In the genomic region with DNA sequence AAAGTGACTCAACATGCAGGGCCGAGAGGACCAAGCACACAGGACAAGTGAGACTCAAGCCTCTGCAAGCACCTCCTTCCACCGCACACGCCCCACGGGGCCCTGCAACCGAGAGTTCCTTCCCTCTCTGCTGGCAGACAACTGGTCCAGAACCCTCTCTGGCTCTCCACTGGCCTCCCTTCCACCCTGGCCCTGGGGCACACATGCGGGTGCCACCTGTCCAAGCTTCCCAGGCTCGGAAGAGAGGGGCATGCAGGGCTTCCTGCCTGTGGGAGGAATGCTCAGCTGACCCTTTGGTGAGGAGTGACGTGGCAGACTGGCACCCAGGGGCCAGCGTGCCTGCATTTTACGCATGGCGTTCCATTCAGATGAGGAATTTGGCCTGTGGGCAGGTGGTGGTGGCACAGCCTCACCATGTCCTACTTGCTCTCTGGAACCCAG, we compare ENCODE assay signal across 16 cellular contexts. TPM values are rescaled to one million over a fixed set of nuclear protein-coding genes. Genes with fewer than 3 reads are reported as not detected.
A peak's percentile ranks its signal among the peaks of the same experiment; 100 is the strongest.
DNase-seq lines count a peak whose midpoint lies in the region; ATAC-seq, FAIRE-seq and TF ChIP-seq lines count a peak whose summit lies in the region.
"Had no signal": no experiment of that assay in that cellular context is flagged by ENCODE, and none has a peak within 500 bp of the region (broad histone marks: within the 10 kb centered on the region; RNA-seq: fewer than 3 reads in every experiment).

No MANE protein-coding gene starts in this region.

- CTCF ChIA-PET in H1 (lab: Charles Lee; ENCODE audit: partially characterized antibody), result interaction anchor here (1.0 to 1.9 kb wide), 5 partner anchors 116 to 146 kb away, joined by 3 to 7 read pairs (median 4); no protein-coding TSS in a partner anchor

- ATAC-seq in HG02798 (IDR thresholded peaks at IDR 0.05; ENCODE audit: poor library complexity, unreplicated experiment) (no peak), HG02623 (IDR thresholded peaks at IDR 0.05; ENCODE audit: unreplicated experiment) (no peak), GM19035 (IDR thresholded peaks at IDR 0.05; ENCODE audit: unreplicated experiment) (no peak), GM19328 (IDR thresholded peaks at IDR 0.05; ENCODE audit: unreplicated experiment) (no peak)

- peaks cover 0 to 5% (median 2%) of the 10 kb centered on the region in 4 experiments; a peak in 3 of 7 replicates for H3K4me1 ChIP-seq in H1 (replicated peaks in 1 of 4; ENCODE audit: control insufficient read depth in 3 of 4, insufficient read depth in 4 of 4, low read length in 3 of 4)
- H3K4me1 ChIP-seq in neural progenitor cell, result peaks cover 7% of the 10 kb centered on the region
- H3K4me1 ChIP-seq: ascending aorta, prostate gland had no signal

- H3K9me3 Mint-ChIP-seq in CD14-positive monocyte, result no peaks in the 10 kb centered on the region
- no peaks in the 10 kb centered on the region for H3K9me3 Mint-ChIP-seq in neural progenitor cell
- H3K9me3 Mint-ChIP-seq: naive B cell had no signal

- intact Hi-C loops in CD14-positive monocyte (cut with micrococcal nuclease), result no loop called here

- H3K4me1 Mint-ChIP-seq in CD14-positive monocyte (peaks cover 10% of the 10 kb centered on the region), neural progenitor cell (no peaks in the 10 kb centered on the region)

- H2BK15ac ChIP-seq in H1 (ENCODE audit: low read length), result no peak overlapping the region

- H2AK5ac ChIP-seq in H1 (ENCODE audit: low read depth, low read length), result no peak overlapping the region

- H3K14ac ChIP-seq in H1 (ENCODE audit: insufficient read length), result no peak overlapping the region

- no peaks in the 10 kb centered on the region for H3K79me1 ChIP-seq in H1 (ENCODE audit: low read depth, low read length)

- H3K27me3 ChIP-seq in H1 (replicated peaks in 1 of 4; ENCODE audit: control insufficient read depth in 3 of 4, extremely low read depth in 1 of 4, insufficient read depth in 3 of 4, low read length in 3 of 4) (no peaks in the 10 kb centered on the region), neural progenitor cell (no peaks in the 10 kb centered on the region)
- H3K27me3 ChIP-seq: ascending aorta had no signal

- H3K79me2 ChIP-seq in H1 (ENCODE audit: control insufficient read depth in 1 of 2, insufficient read depth in 2 of 2, low read length in 2 of 2) (no peaks in the 10 kb centered on the region), neural progenitor cell (ENCODE audit: low read depth) (no peaks in the 10 kb centered on the region)

- no peak overlapping the region for H3K23ac ChIP-seq in H1 (ENCODE audit: insufficient read length)

- no peaks in the 10 kb centered on the region for H4K20me1 ChIP-seq in H1 (replicated peaks in 1 of 2; ENCODE audit: control insufficient read depth in 1 of 2, insufficient read depth in 2 of 2, low read length in 2 of 2)
- peaks cover 4% of the 10 kb centered on the region for H4K20me1 ChIP-seq in neural progenitor cell (ENCODE audit: low read depth)

- H3K4me2 ChIP-seq in H1 (ENCODE audit: insufficient read depth in 1 of 2, low read depth in 2 of 2, low read length in 2 of 2) (no peak overlapping the region), neural progenitor cell (no peak overlapping the region)

- no peak for DNase-seq in CD14-positive monocyte (ENCODE audit: low spot score)
- peak; percentile 96 for DNase-seq in LHCN-M2 (ENCODE audit: low read depth)
- no peak for DNase-seq in H1 (ENCODE audit: low read depth in 1 of 2, low spot score in 2 of 2)
- DNase-seq in neural progenitor cell (ENCODE audit: low spot score), result no peak
- DNase-seq: activated gamma-delta T cell treated with Interleukin-2 at 50 U/mL for 16 hours, hypothalamus, naive B cell, NCI-H1930, SW 1271 had no signal

- no peaks in the 10 kb centered on the region for H3K9me3 ChIP-seq in H1 (ENCODE audit: insufficient read depth in 2 of 2, low read depth in 1 of 2, low read length in 1 of 2)
- H3K9me3 ChIP-seq in neural progenitor cell (ENCODE audit: low read depth), result no peaks in the 10 kb centered on the region
- H3K9me3 ChIP-seq: ascending aorta, prostate gland had no signal

- no peak overlapping the region for H4K91ac ChIP-seq in H1 (replicated peaks; ENCODE audit: insufficient read length, low read length)

- no peak overlapping the region for H3K4me3 ChIP-seq in H1 (ENCODE audit: extremely low read depth in 1 of 4, insufficient read depth in 2 of 4, low read depth in 3 of 4, low read length in 4 of 4)
- H3K4me3 ChIP-seq in neural progenitor cell, result no peak overlapping the region
- H3K4me3 ChIP-seq: ascending aorta, prostate gland had no signal

- no peak overlapping the region for H3K56ac ChIP-seq in H1 (replicated peaks; ENCODE audit: insufficient read length, low read depth, low read length)

- H3K27ac Mint-ChIP-seq in CD14-positive monocyte, result peak overlapping the region in 4 of 7 donors; percentile 50 to 70 (median 66)
- H3K27ac Mint-ChIP-seq in neural progenitor cell, result no peak overlapping the region

- no peak overlapping the region for H3K4me3 Mint-ChIP-seq in CD14-positive monocyte
- no peak overlapping the region for H3K4me3 Mint-ChIP-seq in neural progenitor cell
- H3K4me3 Mint-ChIP-seq: naive B cell had no signal

- no peaks in the 10 kb centered on the region for H3F3A ChIP-seq in neural progenitor cell (ENCODE audit: low read depth)

- H3K36me3 Mint-ChIP-seq in CD14-positive monocyte (peaks cover 83 to 100% of the 10 kb centered on the region in 2 donors), neural progenitor cell (peaks cover 18% of the 10 kb centered on the region)

- no peak overlapping the region for H3K4ac ChIP-seq in H1 (replicated peaks; ENCODE audit: insufficient read length, low read depth, low read length)

- TF ChIP-seq RAD21 in H1 (IDR thresholded peaks at IDR 0.05 in 1 of 2, conservative IDR thresholded peaks at IDR 0.05 in 1 of 2; ENCODE audit: low read depth in 2 of 2, low read length in 2 of 2), result no peak

- H3K27ac ChIP-seq in H1 (ENCODE audit: low read depth, low read length) (no peak overlapping the region; the same call in 1 of the 2 replicates), neural progenitor cell (peak overlapping the region; percentile 29)
- H3K27ac ChIP-seq: ascending aorta, prostate gland had no signal

- TF ChIP-seq CTCF in CD14-positive monocyte (IDR thresholded peaks at IDR 0.05), result no peak
- no peak for TF ChIP-seq CTCF in H1 (IDR thresholded peaks at IDR 0.05; ENCODE audit: control extremely low read depth in 1 of 3, insufficient read depth in 1 of 3, low read depth in 1 of 3, low read length in 3 of 3)
- TF ChIP-seq CTCF in neural progenitor cell (IDR thresholded peaks at IDR 0.05), result no peak

- 91% methylated on average over 11 of the region's 11 CpGs; no CpG with 5 or more reads in 1 of the 2 experiments for WGBS in H1 (ENCODE audit: extremely low coverage in 1 of 2, insufficient coverage in 1 of 2, insufficient read length in 1 of 2, insufficient replicate concordance in 2 of 2, low coverage in 1 of 2, low lambda C conversion rate in 2 of 2, missing lambda C conversion rate in 1 of 2), 2 experiments

- H4K5ac ChIP-seq in H1 (ENCODE audit: insufficient read length, low read depth, low read length), result no peak overlapping the region

- no peak overlapping the region for H3K18ac ChIP-seq in H1 (ENCODE audit: extremely low read depth, low read length)

- no peak overlapping the region for H2BK5ac ChIP-seq in H1 (ENCODE audit: low read depth, low read length)

- H2BK12ac ChIP-seq in H1 (ENCODE audit: low read depth, low read length), result 0 out of 2 replicates have a peak overlapping the region, but pooled peaks have one; percentile 17

- no peaks in the 10 kb centered on the region; the same call in 1 of the 2 replicates for H3K23me2 ChIP-seq in H1 (ENCODE audit: low read depth, low read length)

- H3K36me3 ChIP-seq in H1 (ENCODE audit: control insufficient read depth in 2 of 4, insufficient read depth in 4 of 4, low read length in 3 of 4) (peaks cover 4 to 17% (median 9%) of the 10 kb centered on the region in 4 experiments; a peak in 6 of 8 replicates), neural progenitor cell (no peaks in the 10 kb centered on the region)

- no peak for TF ChIP-seq EP300 in H1 (IDR thresholded peaks at IDR 0.05; ENCODE audit: borderline replicate concordance in 1 of 2, low read depth in 2 of 2, low read length in 2 of 2)

- POLR2A ChIA-PET in H1 (lab: Charles Lee; ENCODE audit: partially characterized antibody), result interaction anchor here (1.0 to 1.7 kb wide), 3 partner anchors 11 to 86 kb away, joined by 3 to 4 read pairs (median 3); no protein-coding TSS in a partner anchor

- peak overlapping the region; percentile 48; the same call in 1 of the 2 replicates for H2BK20ac ChIP-seq in H1 (ENCODE audit: low read length)

- no peak overlapping the region for H4K8ac ChIP-seq in H1 (ENCODE audit: extremely low read depth, insufficient read depth, low read length)

- H2BK120ac ChIP-seq in H1 (replicated peaks; ENCODE audit: low read depth, low read length), result no peak overlapping the region

- no peak for FAIRE-seq in H1 (lab: Jason Lieb, UNC)
- FAIRE-seq: GM18507 had no signal

- no peak for TF ChIP-seq POLR2A in H1 (IDR thresholded peaks at IDR 0.05; ENCODE audit: control extremely low read depth in 1 of 2, low read depth in 2 of 2, low read length in 2 of 2)

- H3K9ac ChIP-seq in H1 (replicated peaks in 1 of 4; ENCODE audit: extremely low read depth in 1 of 4, low read depth in 3 of 4, low read length in 3 of 4), result no peak overlapping the region
- H3K9ac ChIP-seq in neural progenitor cell, result peak overlapping the region; percentile 58

- H2AFZ ChIP-seq in H1 (ENCODE audit: low read length) (no peak overlapping the region), neural progenitor cell (replicated peaks) (no peak overlapping the region)

- peaks cover 0 to 1% (median 0%) of the 10 kb centered on the region in 3 donors for H3K27me3 Mint-ChIP-seq in CD14-positive monocyte (ENCODE audit: low read depth in 3 of 3)
- H3K27me3 Mint-ChIP-seq in neural progenitor cell (ENCODE audit: insufficient read depth, low read depth), result peaks cover 4% of the 10 kb centered on the region
- H3K27me3 Mint-ChIP-seq: naive B cell had no signal

TF ChIP-seq in H1, 55 proteins besides CTCF, POLR2A, EP300 and RAD21 (continues in another document):
- no peak for TF ChIP-seq MAX (IDR thresholded peaks at IDR 0.05)

RNA-seq across cellular contexts. Expression of gene PIPOX, which starts 59.8 kb away (rescaled TPM):
- polyA plus RNA-seq in CD14-positive monocyte, result under 1 TPM in 1 of 2 donors, not detected in 1; 0.30 TPM
- total RNA-seq in LHCN-M2 (2014; rRNA removed), result 0.38 and 1.7 TPM in 2 replicates
- 0.27 TPM for polyA plus RNA-seq in LHCN-M2 (2012)
- 55.5 and 57.2 TPM in 2 replicates for total RNA-seq in H1 (2021; fragmentation: NEBNext Ultra II Directional; extraction: Animal tissue kit (Norgen Biotek cat#: 25700))
- 75.0 and 99.6 TPM in 2 replicates for polyA plus RNA-seq in H1 (2011; rRNA removed)
- 70.3 TPM for polyA plus RNA-seq in H1 (2011; cell fraction: cytosol; rRNA removed)
- polyA plus RNA-seq in H1 (2011; cell fraction: nucleus; rRNA removed), result 39.1 TPM
- polyA plus RNA-seq in H1 (2012, experiment 1 of 2), result 46.5 to 58.4 TPM (median 54.3 TPM) in 4 replicates
- polyA plus RNA-seq in H1 (2012, experiment 2 of 2), result 39.4 TPM
- polyA plus RNA-seq in H1 (2013, experiment 1 of 2), result 51.2 TPM
- 48.0 TPM for polyA plus RNA-seq in H1 (2013, experiment 2 of 2)
- polyA minus RNA-seq in H1 (2011; rRNA and poly(A)+ RNA removed), result 68.1 and 68.2 TPM in 2 replicates
- 15.8 TPM for polyA minus RNA-seq in H1 (2011; cell fraction: cytosol; rRNA and poly(A)+ RNA removed)
- polyA minus RNA-seq in H1 (2011; cell fraction: nucleus; rRNA and poly(A)+ RNA removed), result 28.2 TPM
- total RNA-seq in neural progenitor cell (ENCODE audit: low replicate concordance), result 3.7 and 8.8 TPM in 2 replicates
- total RNA-seq: ascending aorta had no signal
